In genomic region chr9:112489039-112489546, GRCh38 we compare ENCODE assay signal across 1 cellular context.
TF ChIP-seq lines count a peak whose summit lies in the region.

No MANE protein-coding gene starts in this region.

TF ChIP-seq in K562, 482 proteins besides CTCF, POLR2A, EP300 and RAD21 (continued from another document and continues in another):
- TF ChIP-seq MLLT1 (IDR thresholded peaks at IDR 0.05) (peak; percentile 36 to 78; a peak in 1 of 4 replicates), TBL1XR1 (IDR thresholded peaks at IDR 0.05; ENCODE audit: low read length in 2 of 2) (no peak), MEIS2 (IDR thresholded peaks at IDR 0.05; ENCODE audit: partially characterized antibody) (peak; percentile 78), NR2C2 (CRISPR knock-in tag; IDR thresholded peaks at IDR 0.05) (no peak), NR2C2 (tag; IDR thresholded peaks at IDR 0.05) (no peak), SOX6 (IDR thresholded peaks at IDR 0.05) (peak; percentile 94), TAF15 (IDR thresholded peaks at IDR 0.05; ENCODE audit: low read depth, low read length) (no peak), TRIM25 (IDR thresholded peaks at IDR 0.05; ENCODE audit: borderline replicate concordance) (0 out of 2 replicates have a peak, but pooled peaks have one; percentile 44), SMARCA5 (IDR thresholded peaks at IDR 0.05) (0 out of 2 replicates have a peak, but pooled peaks have one; percentile 48), SMARCE1 (IDR thresholded peaks at IDR 0.05) (peak; percentile 92), FOXM1 (IDR thresholded peaks at IDR 0.05; ENCODE audit: low read depth) (0 out of 2 replicates have a peak, but pooled peaks have one; percentile 29), FOXM1 (CRISPR knock-in tag; IDR thresholded peaks at IDR 0.05; ENCODE audit: low read depth) (no peak), KDM1A (IDR thresholded peaks at IDR 0.05) (peak; percentile 22 to 44; a peak in 2 of 4 replicates), SMARCA4 (IDR thresholded peaks at IDR 0.05) (peak; percentile 89), ZNF134 (CRISPR knock-in tag; conservative IDR thresholded peaks at IDR 0.05) (no peak), NCOR1 (IDR thresholded peaks at IDR 0.05) (peak; percentile 32; the same call in 1 of the 2 replicates), TAL1 (IDR thresholded peaks at IDR 0.05) (peak; percentile 74), BCOR (IDR thresholded peaks at IDR 0.05) (peak; percentile 62; the same call in 1 of the 2 replicates), CBFA2T2 (conservative IDR thresholded peaks at IDR 0.05) (peak; percentile 64; the same call in 1 of the 2 replicates), ETS2 (tag; IDR thresholded peaks at IDR 0.05; ENCODE audit: borderline replicate concordance, poor library complexity, severe bottlenecking) (no peak), FOXJ2 (tag; IDR thresholded peaks at IDR 0.05) (no peak), TCF3 (CRISPR knock-in tag; IDR thresholded peaks at IDR 0.05) (peak; percentile 47; the same call in 1 of the 2 replicates), HDAC1 (IDR thresholded peaks at IDR 0.05) (peak in 1 of 2 experiments; percentile 73; a peak in 2 of 4 replicates), MIER1 (IDR thresholded peaks at IDR 0.05; ENCODE audit: low read depth) (no peak), ARNT (IDR thresholded peaks at IDR 0.05) (no peak), SMARCC2 (IDR thresholded peaks at IDR 0.05; ENCODE audit: low read depth) (peak; percentile 80), HDAC6 (IDR thresholded peaks at IDR 0.05; ENCODE audit: low read depth, low read length) (no peak), TRIM24 (IDR thresholded peaks at IDR 0.05) (0 out of 4 replicates have a peak, but pooled peaks of 1 of the 2 experiments have one; percentile 16), FOXK2 (conservative IDR thresholded peaks at IDR 0.05 in 1 of 2, IDR thresholded peaks at IDR 0.05 in 1 of 2; ENCODE audit: low read depth in 2 of 2) (peak; percentile 69 to 75; a peak in 2 of 4 replicates), GTF2E2 (tag; IDR thresholded peaks at IDR 0.05) (0 out of 2 replicates have a peak, but pooled peaks have one; percentile 10), GATAD2B (IDR thresholded peaks at IDR 0.05; ENCODE audit: borderline replicate concordance) (peak; percentile 27; the same call in 1 of the 2 replicates), RBM39 (optimal IDR thresholded peaks at IDR 0.05; ENCODE audit: low read depth, low read length) (no peak), ARID1B (IDR thresholded peaks at IDR 0.05) (peak; percentile 80), ZEB2 (IDR thresholded peaks at IDR 0.05) (peak; percentile 73), TEAD4 (IDR thresholded peaks at IDR 0.05; ENCODE audit: low read length) (peak; percentile 68), TEAD4 (CRISPR knock-in tag; IDR thresholded peaks at IDR 0.05; ENCODE audit: borderline replicate concordance) (no peak), HLTF (IDR thresholded peaks at IDR 0.05) (0 out of 2 replicates have a peak, but pooled peaks have one; percentile 55)
- TF ChIP-seq, protein P1, sequence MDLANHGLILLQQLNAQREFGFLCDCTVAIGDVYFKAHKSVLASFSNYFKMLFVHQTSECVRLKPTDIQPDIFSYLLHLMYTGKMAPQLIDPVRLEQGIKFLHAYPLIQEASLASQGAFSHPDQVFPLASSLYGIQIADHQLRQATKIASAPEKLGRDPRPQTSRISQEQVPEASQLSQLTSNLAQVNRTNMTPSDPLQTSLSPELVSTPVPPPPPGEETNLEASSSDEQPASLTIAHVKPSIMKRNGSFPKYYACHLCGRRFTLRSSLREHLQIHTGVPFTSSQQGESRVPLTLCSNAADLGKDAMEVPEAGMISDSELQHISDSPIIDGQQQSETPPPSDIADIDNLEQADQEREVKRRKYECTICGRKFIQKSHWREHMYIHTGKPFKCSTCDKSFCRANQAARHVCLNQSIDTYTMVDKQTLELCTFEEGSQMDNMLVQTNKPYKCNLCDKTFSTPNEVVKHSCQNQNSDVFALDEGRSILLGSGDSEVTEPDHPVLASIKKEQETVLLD (IDR thresholded peaks at IDR 0.05), result 0 out of 2 replicates have a peak, but pooled peaks have one; percentile 44
- TF ChIP-seq, protein P2, sequence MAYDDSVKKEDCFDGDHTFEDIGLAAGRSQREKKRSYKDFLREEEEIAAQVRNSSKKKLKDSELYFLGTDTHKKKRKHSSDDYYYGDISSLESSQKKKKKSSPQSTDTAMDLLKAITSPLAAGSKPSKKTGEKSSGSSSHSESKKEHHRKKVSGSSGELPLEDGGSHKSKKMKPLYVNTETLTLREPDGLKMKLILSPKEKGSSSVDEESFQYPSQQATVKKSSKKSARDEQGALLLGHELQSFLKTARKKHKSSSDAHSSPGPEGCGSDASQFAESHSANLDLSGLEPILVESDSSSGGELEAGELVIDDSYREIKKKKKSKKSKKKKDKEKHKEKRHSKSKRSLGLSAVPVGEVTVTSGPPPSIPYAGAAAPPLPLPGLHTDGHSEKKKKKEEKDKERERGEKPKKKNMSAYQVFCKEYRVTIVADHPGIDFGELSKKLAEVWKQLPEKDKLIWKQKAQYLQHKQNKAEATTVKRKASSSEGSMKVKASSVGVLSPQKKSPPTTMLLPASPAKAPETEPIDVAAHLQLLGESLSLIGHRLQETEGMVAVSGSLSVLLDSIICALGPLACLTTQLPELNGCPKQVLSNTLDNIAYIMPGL (CRISPR knock-in tag; IDR thresholded peaks at IDR 0.05), result no peak
- TF ChIP-seq, protein P3, sequence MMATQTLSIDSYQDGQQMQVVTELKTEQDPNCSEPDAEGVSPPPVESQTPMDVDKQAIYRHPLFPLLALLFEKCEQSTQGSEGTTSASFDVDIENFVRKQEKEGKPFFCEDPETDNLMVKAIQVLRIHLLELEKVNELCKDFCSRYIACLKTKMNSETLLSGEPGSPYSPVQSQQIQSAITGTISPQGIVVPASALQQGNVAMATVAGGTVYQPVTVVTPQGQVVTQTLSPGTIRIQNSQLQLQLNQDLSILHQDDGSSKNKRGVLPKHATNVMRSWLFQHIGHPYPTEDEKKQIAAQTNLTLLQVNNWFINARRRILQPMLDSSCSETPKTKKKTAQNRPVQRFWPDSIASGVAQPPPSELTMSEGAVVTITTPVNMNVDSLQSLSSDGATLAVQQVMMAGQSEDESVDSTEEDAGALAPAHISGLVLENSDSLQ (IDR thresholded peaks at IDR 0.05), result peak; percentile 56; the same call in 1 of the 2 replicates
- TF ChIP-seq, protein P4, sequence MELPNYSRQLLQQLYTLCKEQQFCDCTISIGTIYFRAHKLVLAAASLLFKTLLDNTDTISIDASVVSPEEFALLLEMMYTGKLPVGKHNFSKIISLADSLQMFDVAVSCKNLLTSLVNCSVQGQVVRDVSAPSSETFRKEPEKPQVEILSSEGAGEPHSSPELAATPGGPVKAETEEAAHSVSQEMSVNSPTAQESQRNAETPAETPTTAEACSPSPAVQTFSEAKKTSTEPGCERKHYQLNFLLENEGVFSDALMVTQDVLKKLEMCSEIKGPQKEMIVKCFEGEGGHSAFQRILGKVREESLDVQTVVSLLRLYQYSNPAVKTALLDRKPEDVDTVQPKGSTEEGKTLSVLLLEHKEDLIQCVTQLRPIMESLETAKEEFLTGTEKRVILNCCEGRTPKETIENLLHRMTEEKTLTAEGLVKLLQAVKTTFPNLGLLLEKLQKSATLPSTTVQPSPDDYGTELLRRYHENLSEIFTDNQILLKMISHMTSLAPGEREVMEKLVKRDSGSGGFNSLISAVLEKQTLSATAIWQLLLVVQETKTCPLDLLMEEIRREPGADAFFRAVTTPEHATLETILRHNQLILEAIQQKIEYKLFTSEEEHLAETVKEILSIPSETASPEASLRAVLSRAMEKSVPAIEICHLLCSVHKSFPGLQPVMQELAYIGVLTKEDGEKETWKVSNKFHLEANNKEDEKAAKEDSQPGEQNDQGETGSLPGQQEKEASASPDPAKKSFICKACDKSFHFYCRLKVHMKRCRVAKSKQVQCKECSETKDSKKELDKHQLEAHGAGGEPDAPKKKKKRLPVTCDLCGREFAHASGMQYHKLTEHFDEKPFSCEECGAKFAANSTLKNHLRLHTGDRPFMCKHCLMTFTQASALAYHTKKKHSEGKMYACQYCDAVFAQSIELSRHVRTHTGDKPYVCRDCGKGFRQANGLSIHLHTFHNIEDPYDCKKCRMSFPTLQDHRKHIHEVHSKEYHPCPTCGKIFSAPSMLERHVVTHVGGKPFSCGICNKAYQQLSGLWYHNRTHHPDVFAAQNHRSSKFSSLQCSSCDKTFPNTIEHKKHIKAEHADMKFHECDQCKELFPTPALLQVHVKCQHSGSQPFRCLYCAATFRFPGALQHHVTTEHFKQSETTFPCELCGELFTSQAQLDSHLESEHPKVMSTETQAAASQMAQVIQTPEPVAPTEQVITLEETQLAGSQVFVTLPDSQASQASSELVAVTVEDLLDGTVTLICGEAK (IDR thresholded peaks at IDR 0.05), result peak; percentile 38; the same call in 1 of the 2 replicates
- TF ChIP-seq, protein P4 (CRISPR knock-in tag; IDR thresholded peaks at IDR 0.05), result no peak
- TF ChIP-seq, protein P5, sequence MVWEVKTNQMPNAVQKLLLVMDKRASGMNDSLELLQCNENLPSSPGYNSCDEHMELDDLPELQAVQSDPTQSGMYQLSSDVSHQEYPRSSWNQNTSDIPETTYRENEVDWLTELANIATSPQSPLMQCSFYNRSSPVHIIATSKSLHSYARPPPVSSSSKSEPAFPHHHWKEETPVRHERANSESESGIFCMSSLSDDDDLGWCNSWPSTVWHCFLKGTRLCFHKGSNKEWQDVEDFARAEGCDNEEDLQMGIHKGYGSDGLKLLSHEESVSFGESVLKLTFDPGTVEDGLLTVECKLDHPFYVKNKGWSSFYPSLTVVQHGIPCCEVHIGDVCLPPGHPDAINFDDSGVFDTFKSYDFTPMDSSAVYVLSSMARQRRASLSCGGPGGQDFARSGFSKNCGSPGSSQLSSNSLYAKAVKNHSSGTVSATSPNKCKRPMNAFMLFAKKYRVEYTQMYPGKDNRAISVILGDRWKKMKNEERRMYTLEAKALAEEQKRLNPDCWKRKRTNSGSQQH (CRISPR knock-in tag; IDR thresholded peaks at IDR 0.05), result no peak
- TF ChIP-seq, protein P6, sequence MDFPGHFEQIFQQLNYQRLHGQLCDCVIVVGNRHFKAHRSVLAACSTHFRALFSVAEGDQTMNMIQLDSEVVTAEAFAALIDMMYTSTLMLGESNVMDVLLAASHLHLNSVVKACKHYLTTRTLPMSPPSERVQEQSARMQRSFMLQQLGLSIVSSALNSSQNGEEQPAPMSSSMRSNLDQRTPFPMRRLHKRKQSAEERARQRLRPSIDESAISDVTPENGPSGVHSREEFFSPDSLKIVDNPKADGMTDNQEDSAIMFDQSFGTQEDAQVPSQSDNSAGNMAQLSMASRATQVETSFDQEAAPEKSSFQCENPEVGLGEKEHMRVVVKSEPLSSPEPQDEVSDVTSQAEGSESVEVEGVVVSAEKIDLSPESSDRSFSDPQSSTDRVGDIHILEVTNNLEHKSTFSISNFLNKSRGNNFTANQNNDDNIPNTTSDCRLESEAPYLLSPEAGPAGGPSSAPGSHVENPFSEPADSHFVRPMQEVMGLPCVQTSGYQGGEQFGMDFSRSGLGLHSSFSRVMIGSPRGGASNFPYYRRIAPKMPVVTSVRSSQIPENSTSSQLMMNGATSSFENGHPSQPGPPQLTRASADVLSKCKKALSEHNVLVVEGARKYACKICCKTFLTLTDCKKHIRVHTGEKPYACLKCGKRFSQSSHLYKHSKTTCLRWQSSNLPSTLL (IDR thresholded peaks at IDR 0.05), result 0 out of 2 replicates have a peak, but pooled peaks have one; percentile 18
